Comparison of ENCODE assay signal across 1 cellular context in the genomic region with DNA sequence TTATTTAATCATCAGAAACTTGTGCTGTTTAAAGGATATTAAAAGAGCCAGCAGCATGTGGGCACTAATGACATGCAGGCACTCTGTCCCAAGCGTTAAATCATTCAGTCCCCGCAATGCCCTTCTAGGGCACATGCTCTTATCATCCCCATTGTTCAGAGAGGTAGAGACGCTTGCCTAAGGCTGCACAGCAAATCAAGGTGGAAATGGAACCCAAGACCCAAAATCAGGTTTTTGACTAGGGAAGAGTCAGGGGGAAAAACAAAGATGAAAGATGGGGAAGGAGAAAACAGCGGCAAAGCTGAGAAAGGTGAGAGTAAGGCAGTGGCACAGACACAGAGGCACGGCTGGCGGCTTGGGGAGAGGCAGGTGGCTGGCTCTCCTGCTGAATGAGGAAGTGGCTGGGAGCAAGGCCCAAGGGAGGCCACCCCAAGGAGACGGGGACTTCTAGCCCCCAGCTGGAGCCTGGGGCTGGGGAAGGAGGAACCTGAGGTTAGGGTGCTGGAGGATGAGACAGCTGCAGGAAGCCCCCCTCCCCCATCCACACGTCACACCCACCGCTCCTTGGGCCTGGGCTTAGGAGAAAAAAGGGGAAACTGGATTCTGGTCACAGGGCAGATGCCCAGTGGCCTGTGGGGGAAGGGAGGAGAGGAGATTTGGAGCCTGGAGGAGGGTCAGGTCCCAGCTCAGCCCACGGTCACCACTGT.
A peak's percentile ranks its signal among the peaks of the same experiment; 100 is the strongest.
TF ChIP-seq lines count a peak whose summit lies in the region.

No MANE protein-coding gene starts in this region.

TF ChIP-seq in A549, 52 proteins besides CTCF, POLR2A, EP300 and RAD21 (continued from another document):
- TF ChIP-seq HEYL (CRISPR knock-in tag; IDR thresholded peaks at IDR 0.05) (no peak), CBX2 (IDR thresholded peaks at IDR 0.05; ENCODE audit: borderline replicate concordance, low read depth) (no peak), ZNF302 (CRISPR knock-in tag; IDR thresholded peaks at IDR 0.05) (no peak), EHF (CRISPR knock-in tag; IDR thresholded peaks at IDR 0.05) (no peak), ZSCAN20 (CRISPR knock-in tag; IDR thresholded peaks at IDR 0.05) (no peak), BHLHE40 (IDR thresholded peaks at IDR 0.05; ENCODE audit: low read depth, low read length) (no peak), ZFP36 (IDR thresholded peaks at IDR 0.05; ENCODE audit: borderline replicate concordance, partially characterized antibody) (peak; percentile 87)
- TF ChIP-seq, protein P1, sequence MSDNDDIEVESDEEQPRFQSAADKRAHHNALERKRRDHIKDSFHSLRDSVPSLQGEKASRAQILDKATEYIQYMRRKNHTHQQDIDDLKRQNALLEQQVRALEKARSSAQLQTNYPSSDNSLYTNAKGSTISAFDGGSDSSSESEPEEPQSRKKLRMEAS (IDR thresholded peaks at IDR 0.05), result 0 out of 2 replicates have a peak, but pooled peaks have one; percentile 26
